ENCODE assay signal across 19 cellular contexts in the genomic region with DNA sequence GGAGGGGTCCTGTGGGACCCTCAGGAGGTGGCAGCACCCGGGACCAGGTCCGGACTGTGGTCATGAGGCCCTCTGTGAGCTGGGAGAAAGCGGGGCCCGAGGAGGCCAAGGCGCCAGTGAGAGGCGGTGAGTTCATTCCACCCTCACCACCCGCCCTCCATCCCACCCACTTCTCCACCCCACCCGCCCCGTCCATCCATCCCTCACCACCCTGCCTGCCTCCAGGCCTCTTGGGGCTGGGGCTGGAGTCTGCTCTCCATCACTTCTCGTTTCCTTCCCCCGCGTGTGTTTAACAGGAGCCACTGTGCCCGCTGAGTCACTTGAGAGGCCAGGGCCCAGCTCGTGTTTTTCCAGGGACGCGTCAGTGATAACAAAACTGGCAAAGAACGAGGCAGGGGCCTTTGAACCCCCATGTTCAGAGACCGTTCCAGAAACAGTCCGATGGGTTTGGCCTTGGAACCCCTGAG. TPM values are rescaled to one million over a fixed set of nuclear protein-coding genes. Genes with fewer than 3 reads are reported as not detected.
A peak's percentile ranks its signal among the peaks of the same experiment; 100 is the strongest.
DNase-seq lines count a peak whose midpoint lies in the region; ATAC-seq, FAIRE-seq and TF ChIP-seq lines count a peak whose summit lies in the region.
"Had no signal": no experiment of that assay in that cellular context is flagged by ENCODE, and none has a peak within 500 bp of the region (broad histone marks: within the 10 kb centered on the region; RNA-seq: fewer than 3 reads in every experiment).

No MANE protein-coding gene starts in this region.

- no peak overlapping the region; the same call in 1 of the 2 replicates for H3K14ac ChIP-seq in IMR-90 (replicated peaks; ENCODE audit: low read depth, low read length)

- H3K36me3 ChIP-seq in BLaER1 (peaks cover 34% of the 10 kb centered on the region), IMR-90 (ENCODE audit: control insufficient read depth, insufficient read depth, low read length) (no peaks in the 10 kb centered on the region)
- H3K36me3 ChIP-seq: brain microvascular endothelial cell had no signal

- peak overlapping the region; percentile 22; the same call in 1 of the 2 replicates for H3K4me3 ChIP-seq in BLaER1
- no peak overlapping the region for H3K4me3 ChIP-seq in IMR-90 (ENCODE audit: insufficient read depth, low read depth, low read length)
- H3K4me3 ChIP-seq: suprapubic skin had no signal

- dilution Hi-C loops in IMR-90 (cut with HindIII; ENCODE audit: low sequenced_read_pairs, unreplicated experiment), result no loop called here

- H2BK5ac ChIP-seq in IMR-90 (ENCODE audit: low read depth, low read length, poor library complexity, severe bottlenecking), result no peak overlapping the region

- intact Hi-C loops in IMR-90 (cut with micrococcal nuclease), result no loop called here

- peak; percentile 38 for DNase-seq in IMR-90
- DNase-seq in SW480 (ENCODE audit: low spot score), result peak; percentile 19
- peak; percentile 44 for DNase-seq in hepatic stellate cell (ENCODE audit: low spot score)
- DNase-seq in ureter (ENCODE audit: low spot score), result no peak
- DNase-seq in RCC 7860 (ENCODE audit: low spot score), result no peak
- no peak for DNase-seq in effector CD4-positive, alpha-beta T cell
- DNase-seq in DMS153 (lab: John Stamatoyannopoulos, UW), result no peak
- DNase-seq: activated T-cell treated with anti-CD3 and anti-CD28 coated beads, Interleukin-2, amount 50 U/mL, for 1 hour; brain microvascular endothelial cell; Karpas-422; NCI-H524; nucleus accumbens; stimulated activated CD4-positive, alpha-beta T cell treated with anti-CD3 and anti-CD28 coated beads, Interleukin-2, amount 100 ng/mL, for 24 hours; T1000 had no signal

- no peaks in the 10 kb centered on the region for H3K79me1 ChIP-seq in IMR-90 (ENCODE audit: low read depth in 1 of 2, low read length in 2 of 2)

- H3K4me2 ChIP-seq in BLaER1 (peak overlapping the region; percentile 99), IMR-90 (ENCODE audit: low read depth, low read length) (no peak overlapping the region)

- in situ Hi-C loops in IMR-90 (cut with MboI; ENCODE audit: low sequenced_read_pairs), result loop anchor here (25.0 kb wide), 1 partner anchor 407 kb away; no protein-coding TSS in a partner anchor

- no peak overlapping the region for H2BK20ac ChIP-seq in IMR-90 (ENCODE audit: low read depth, low read length)

- no peak overlapping the region for H4K8ac ChIP-seq in IMR-90 (ENCODE audit: low read depth in 2 of 2, low read length in 2 of 2)

- no peak for FAIRE-seq in RCC 7860 (lab: Jason Lieb, UNC)

- no peak overlapping the region for H3K23ac ChIP-seq in IMR-90 (ENCODE audit: low read depth, low read length)

- H2BK120ac ChIP-seq in IMR-90 (ENCODE audit: low read depth, low read length), result no peak overlapping the region

- no peak for TF ChIP-seq RAD21 in IMR-90 (IDR thresholded peaks at IDR 0.05; ENCODE audit: low read length)

- H3K9me3 ChIP-seq in BLaER1, result no peaks in the 10 kb centered on the region
- H3K9me3 ChIP-seq in IMR-90 (ENCODE audit: control insufficient read depth, insufficient read depth, low read length), result no peaks in the 10 kb centered on the region
- H3K9me3 ChIP-seq: suprapubic skin had no signal

- H3K27ac ChIP-seq in BLaER1, result peak overlapping the region; percentile 96
- H3K27ac ChIP-seq in IMR-90 (ENCODE audit: insufficient read depth, low read length), result no peak overlapping the region
- H3K27ac ChIP-seq: brain microvascular endothelial cell, suprapubic skin had no signal

- TF ChIP-seq POLR2A in IMR-90 (IDR thresholded peaks at IDR 0.05; ENCODE audit: low read depth, low read length), result no peak

- H2AFZ ChIP-seq in IMR-90 (replicated peaks; ENCODE audit: low read length, poor library complexity), result peak overlapping the region; percentile 4

- H3K9ac ChIP-seq in BLaER1, result peak overlapping the region; percentile 78
- no peak overlapping the region for H3K9ac ChIP-seq in IMR-90 (ENCODE audit: low read depth, low read length)

- no peak overlapping the region for H2BK15ac ChIP-seq in IMR-90 (ENCODE audit: low read depth, low read length)

- no peak for TF ChIP-seq CTCF in IMR-90 (conservative IDR thresholded peaks at IDR 0.05; ENCODE audit: low read depth, low read length)

- no peak overlapping the region for H2AK9ac ChIP-seq in IMR-90 (replicated peaks; ENCODE audit: low read depth, low read length, poor library complexity)

- H3K9me1 ChIP-seq in IMR-90 (ENCODE audit: insufficient read depth, low read length), result 0 out of 2 replicates have a peak, but pooled peaks cover 1% of the 10 kb centered on the region

- no peak overlapping the region for H3K56ac ChIP-seq in IMR-90 (ENCODE audit: extremely low read depth, insufficient read depth, low read length)

- no peak overlapping the region for H3K18ac ChIP-seq in IMR-90 (ENCODE audit: low read depth, low read length)

- H4K20me1 ChIP-seq in BLaER1, result peaks cover 85% of the 10 kb centered on the region
- no peaks in the 10 kb centered on the region for H4K20me1 ChIP-seq in IMR-90 (ENCODE audit: insufficient read depth, low read length)

- peaks cover 98% of the 10 kb centered on the region for H3K4me1 ChIP-seq in BLaER1
- peaks cover 6% of the 10 kb centered on the region; the same call in 1 of the 2 replicates for H3K4me1 ChIP-seq in IMR-90 (ENCODE audit: control insufficient read depth, insufficient read depth, low read length)

- no peak overlapping the region for H3K4ac ChIP-seq in IMR-90 (ENCODE audit: low read depth, low read length)

- BruUV-seq in IMR-90 (replicated peaks; lab: Mats Ljungman, UMichigan), result no TSS peak

- POLR2A ChIA-PET in IMR-90 (lab: Charles Lee; ENCODE audit: unreplicated experiment), result no interaction called here

- no peak overlapping the region for H4K5ac ChIP-seq in IMR-90 (ENCODE audit: low read depth, low read length)

- H3K27me3 ChIP-seq in BLaER1 (no peaks in the 10 kb centered on the region), IMR-90 (ENCODE audit: control insufficient read depth, insufficient read depth, low read length) (peaks cover 6% of the 10 kb centered on the region)
- H3K27me3 ChIP-seq: brain microvascular endothelial cell, suprapubic skin had no signal

- peak; percentile 29; the same call in 1 of the 2 replicates for ATAC-seq in IMR-90 (ENCODE audit: low read depth)
- ATAC-seq: activated naive CD4-positive, alpha-beta T cell treated with anti-CD3 and anti-CD28 coated beads, Interleukin-2, amount 50 U/mL, for 72 hours; HCT116; sciatic nerve had no signal

- CTCF ChIA-PET in IMR-90 (lab: Yijun Ruan, JAX), result no interaction called here

- no peak overlapping the region for H2AK5ac ChIP-seq in IMR-90 (ENCODE audit: low read depth, low read length)

- H4K91ac ChIP-seq in IMR-90 (ENCODE audit: insufficient read depth, low read depth, low read length), result no peak overlapping the region

- 23% methylated on average over 6 of the region's 19 CpGs; no CpG with 5 or more reads in 1 of the 2 experiments for WGBS in IMR-90 (ENCODE audit: extremely low coverage in 2 of 2, insufficient read length in 1 of 2), 2 experiments

TF ChIP-seq in IMR-90, 13 proteins besides CTCF, POLR2A, EP300 and RAD21:
- no peak for TF ChIP-seq MAZ (IDR thresholded peaks at IDR 0.05; ENCODE audit: borderline replicate concordance, low read depth, low read length)
- no peak for TF ChIP-seq MXI1 (IDR thresholded peaks at IDR 0.05; ENCODE audit: borderline replicate concordance, low read depth, low read length)
- no peak for TF ChIP-seq RFX5 (IDR thresholded peaks at IDR 0.05; ENCODE audit: low read depth, low read length)
- no peak for TF ChIP-seq RCOR1 (IDR thresholded peaks at IDR 0.05; ENCODE audit: insufficient replicate concordance, low read length)
- TF ChIP-seq FOS (IDR thresholded peaks at IDR 0.05; ENCODE audit: low read depth, low read length), result no peak
- no peak for TF ChIP-seq CEBPB (IDR thresholded peaks at IDR 0.05; ENCODE audit: low read depth, low read length)
- TF ChIP-seq ELK1 (IDR thresholded peaks at IDR 0.05; ENCODE audit: borderline replicate concordance, low read depth, low read length), result no peak

RNA-seq across cellular contexts. Expression of gene SH3TC1, which starts 6.2 kb away (rescaled TPM):
- total RNA-seq in IMR-90 (2012; rRNA removed) (1.4 and 1.6 TPM in 2 replicates), ureter (87.0 TPM)
- polyA plus RNA-seq in IMR-90 (2012; rRNA removed), result 2.2 and 2.3 TPM in 2 replicates
- polyA plus RNA-seq in IMR-90 (2012; cell fraction: cytosol; rRNA removed), result 2.4 and 2.5 TPM in 2 replicates
- polyA plus RNA-seq in IMR-90 (2012; cell fraction: nucleus; rRNA removed; ENCODE audit: low replicate concordance), result 7.2 and 19.2 TPM in 2 replicates

RNA-seq across cellular contexts. Expression of gene ABLIM2, which starts 46.7 kb away (rescaled TPM):
- total RNA-seq in IMR-90 (2012; rRNA removed), result under 0.01 TPM in 2 replicates
- 0.07 and 0.10 TPM in 2 replicates for polyA plus RNA-seq in IMR-90 (2012; rRNA removed)
- polyA plus RNA-seq in IMR-90 (2012; cell fraction: cytosol; rRNA removed), result 0.05 and 0.08 TPM in 2 replicates
- polyA plus RNA-seq in IMR-90 (2012; cell fraction: nucleus; rRNA removed; ENCODE audit: low replicate concordance), result 0.08 TPM in 2 replicates
- 8.5 TPM for total RNA-seq in ureter

Comparison
In these comparisons a context has a peak if more than half of its experiments do, and no peak if none do; other contexts are left out.
1. DNase-seq: peak in IMR-90 (single experiment), SW480 (single experiment) and hepatic stellate cell (single experiment); none in ureter (single experiment), RCC 7860 (single experiment), effector CD4-positive, alpha-beta T cell (single experiment) and DMS153 (single experiment).
2. RNA of gene SH3TC1, which starts 6.2 kb away (total RNA-seq): 87.0 TPM in ureter (single experiment); 1.4 to 1.6 TPM in IMR-90; every median in the first group is over 10 times any median in the second.